In the genomic region with DNA sequence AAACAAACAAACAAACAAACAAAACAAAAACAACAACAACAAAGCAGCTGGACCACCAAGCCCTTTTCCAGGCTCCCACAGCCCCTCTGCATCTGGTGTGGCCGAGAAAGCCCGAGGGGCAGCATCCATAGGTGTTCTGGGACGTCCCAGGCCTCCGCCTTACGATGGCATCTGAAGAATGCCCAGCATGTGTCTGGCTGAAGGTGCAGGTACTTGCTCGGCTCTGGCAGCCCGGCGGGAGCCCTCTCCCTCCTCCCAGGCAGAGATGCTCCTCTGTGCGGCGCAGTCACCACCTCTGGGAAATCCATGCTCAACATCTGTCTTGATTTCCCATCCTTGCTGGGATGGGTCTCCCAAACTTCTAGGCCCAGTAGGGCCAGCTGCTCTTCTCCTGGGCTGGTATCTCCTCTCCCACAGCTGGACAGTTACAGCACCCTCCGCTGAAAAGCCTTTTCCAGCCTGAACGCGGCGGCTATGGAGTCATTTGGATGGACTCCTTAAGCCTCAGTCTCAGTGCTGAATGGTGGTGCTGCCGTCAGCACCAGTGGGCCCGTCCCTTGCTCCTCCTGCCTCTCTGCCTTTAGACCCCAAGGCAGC, we compare ENCODE assay signal across 21 cellular contexts. TPM values are rescaled to one million over a fixed set of nuclear protein-coding genes. Genes with fewer than 3 reads are reported as not detected.
DNase-seq lines count a peak whose midpoint lies in the region; ATAC-seq and TF ChIP-seq lines count a peak whose summit lies in the region.
"Had no signal": no experiment of that assay in that cellular context is flagged by ENCODE, and none has a peak within 500 bp of the region (broad histone marks: within the 10 kb centered on the region; RNA-seq: fewer than 3 reads in every experiment).

No MANE protein-coding gene starts in this region.

- no peaks in the 10 kb centered on the region for H3K36me3 Mint-ChIP-seq in natural killer cell treated with Interleukin-12 subunit alpha and Interleukin-12 subunit beta and Interleukin-15 and Interleukin-18, amount 100 ng/mL, for 72 hours
- H3K36me3 Mint-ChIP-seq in natural killer cell (no peaks in the 10 kb centered on the region), chondrocyte (ENCODE audit: low read depth) (no peaks in the 10 kb centered on the region), neural crest cell (ENCODE audit: low read depth) (no peaks in the 10 kb centered on the region)
- H3K36me3 Mint-ChIP-seq: naive thymus-derived CD8-positive, alpha-beta T cell had no signal

- DNase-seq in natural killer cell treated with Interleukin-12 subunit alpha and Interleukin-12 subunit beta and Interleukin-15 and Interleukin-18, amount 100 ng/mL, for 72 hours (ENCODE audit: low spot score) = peak; percentile 10
- DNase-seq in natural killer cell = no peak
- peak; percentile 64 for DNase-seq in chondrocyte (ENCODE audit: low spot score)
- no peak for DNase-seq in neural crest cell (ENCODE audit: low read depth, low spot score)
- DNase-seq in NAMALWA (ENCODE audit: low spot score) = no peak
- DNase-seq in DMS 273 treated with DMSO at 0.1 percent for 48 hours (lab: John Stamatoyannopoulos, UW) = no peak
- no peak for DNase-seq in pons (ENCODE audit: low spot score)
- DNase-seq: activated CD8-positive, alpha-beta T cell treated with anti-CD3 and anti-CD28 coated beads, Interleukin-2, amount 10 ng/mL, durations not matched to agents 7 days and 5 days; anterior cingulate cortex; NCI-H187; NCI-H526; OCI-M1; retina had no signal

- intact Hi-C loops in natural killer cell (cut with micrococcal nuclease) = loop anchor here (10.0 kb wide), 2 partner anchors 94 to 284 kb away; no protein-coding TSS in a partner anchor

- ATAC-seq in natural killer cell treated with Interleukin-12 subunit alpha and Interleukin-12 subunit beta and Interleukin-15 and Interleukin-18, amount 100 ng/mL, for 72 hours = no peak
- ATAC-seq in natural killer cell (no peak), HG02678 (IDR thresholded peaks at IDR 0.05; ENCODE audit: unreplicated experiment) (no peak)
- ATAC-seq: activated CD8-positive, alpha-beta T cell treated with anti-CD3 and anti-CD28 coated beads, Interleukin-2, amount 10 ng/mL, durations not matched to agents 7 days and 5 days; activated T-helper 17 cell treated with anti-CD3 and anti-CD28 coated beads, Interleukin-2, amount 50 U/mL, for 72 hours; naive thymus-derived CD8-positive, alpha-beta T cell; SK-N-SH treated with all-trans-retinoic acid at 6 μM for 48 hours had no signal

- H3K27me3 Mint-ChIP-seq in natural killer cell treated with Interleukin-12 subunit alpha and Interleukin-12 subunit beta and Interleukin-15 and Interleukin-18, amount 100 ng/mL, for 72 hours = peaks cover 12 to 23% of the 10 kb centered on the region in 2 donors
- H3K27me3 Mint-ChIP-seq in natural killer cell (ENCODE audit: low read depth in 2 of 2) = peaks cover 38 to 43% of the 10 kb centered on the region in 2 donors
- peaks cover 2% of the 10 kb centered on the region for H3K27me3 Mint-ChIP-seq in chondrocyte (ENCODE audit: low read depth)
- no peaks in the 10 kb centered on the region for H3K27me3 Mint-ChIP-seq in neural crest cell (ENCODE audit: low read depth)

- TF ChIP-seq CTCF in natural killer cell (IDR thresholded peaks at IDR 0.05) (no peak), chondrocyte (IDR thresholded peaks at IDR 0.05) (no peak), neural crest cell (conservative IDR thresholded peaks at IDR 0.05) (no peak)

- H3K4me1 Mint-ChIP-seq in natural killer cell treated with Interleukin-12 subunit alpha and Interleukin-12 subunit beta and Interleukin-15 and Interleukin-18, amount 100 ng/mL, for 72 hours (ENCODE audit: low read depth in 2 of 2) = peaks cover 6 to 10% of the 10 kb centered on the region in 2 donors
- peaks cover 6 to 12% of the 10 kb centered on the region in 2 donors for H3K4me1 Mint-ChIP-seq in natural killer cell
- peaks cover 15% of the 10 kb centered on the region for H3K4me1 Mint-ChIP-seq in chondrocyte (ENCODE audit: low read depth)
- peaks cover 11% of the 10 kb centered on the region for H3K4me1 Mint-ChIP-seq in neural crest cell
- H3K4me1 Mint-ChIP-seq: activated T-helper 17 cell treated with anti-CD3 and anti-CD28 coated beads, Interleukin-2, amount 50 U/mL, for 72 hours had no signal

- H3K4me3 Mint-ChIP-seq in natural killer cell treated with Interleukin-12 subunit alpha and Interleukin-12 subunit beta and Interleukin-15 and Interleukin-18, amount 100 ng/mL, for 72 hours = no peak overlapping the region
- H3K4me3 Mint-ChIP-seq in natural killer cell (no peak overlapping the region), chondrocyte (ENCODE audit: unreplicated experiment) (no peak overlapping the region), neural crest cell (no peak overlapping the region)
- H3K4me3 Mint-ChIP-seq: activated CD8-positive, alpha-beta T cell treated with anti-CD3 and anti-CD28 coated beads, Interleukin-2, amount 10 ng/mL, durations not matched to agents 7 days and 5 days; activated T-helper 17 cell treated with anti-CD3 and anti-CD28 coated beads, Interleukin-2, amount 50 U/mL, for 72 hours; naive thymus-derived CD8-positive, alpha-beta T cell had no signal

- no peaks in the 10 kb centered on the region for H3K9me3 Mint-ChIP-seq in natural killer cell treated with Interleukin-12 subunit alpha and Interleukin-12 subunit beta and Interleukin-15 and Interleukin-18, amount 100 ng/mL, for 72 hours
- H3K9me3 Mint-ChIP-seq in natural killer cell (no peaks in the 10 kb centered on the region), chondrocyte (ENCODE audit: low read depth) (no peaks in the 10 kb centered on the region), neural crest cell (no peaks in the 10 kb centered on the region)
- H3K9me3 Mint-ChIP-seq: activated T-helper 17 cell treated with anti-CD3 and anti-CD28 coated beads, Interleukin-2, amount 50 U/mL, for 72 hours; naive thymus-derived CD8-positive, alpha-beta T cell had no signal

- no peak overlapping the region for H3K27ac Mint-ChIP-seq in natural killer cell treated with Interleukin-12 subunit alpha and Interleukin-12 subunit beta and Interleukin-15 and Interleukin-18, amount 100 ng/mL, for 72 hours
- H3K27ac Mint-ChIP-seq in natural killer cell (no peak overlapping the region), chondrocyte (ENCODE audit: unreplicated experiment) (no peak overlapping the region), neural crest cell (ENCODE audit: unreplicated experiment) (peak overlapping the region; percentile 83)
- H3K27ac Mint-ChIP-seq: activated CD8-positive, alpha-beta T cell treated with anti-CD3 and anti-CD28 coated beads, Interleukin-2, amount 10 ng/mL, durations not matched to agents 7 days and 5 days; activated T-helper 17 cell treated with anti-CD3 and anti-CD28 coated beads, Interleukin-2, amount 50 U/mL, for 72 hours; naive thymus-derived CD8-positive, alpha-beta T cell had no signal

RNA-seq across cellular contexts. Expression of a gene that starts 4.3 kb away (rescaled TPM):
- not detected for total RNA-seq in natural killer cell treated with Interleukin-12 subunit alpha and Interleukin-12 subunit beta and Interleukin-15 and Interleukin-18, amount 100 ng/mL, for 72 hours
- total RNA-seq in natural killer cell = not detected
- not detected in 3 replicates for total RNA-seq in chondrocyte
- not detected in 2 replicates for total RNA-seq in neural crest cell
- total RNA-seq: activated CD8-positive, alpha-beta T cell treated with anti-CD3 and anti-CD28 coated beads, Interleukin-2, amount 10 ng/mL, durations not matched to agents 7 days and 5 days; activated T-helper 17 cell treated with anti-CD3 and anti-CD28 coated beads, Interleukin-2, amount 50 U/mL, for 72 hours; fibroblast of villous mesenchyme; H4; HT1080; M059J; naive thymus-derived CD8-positive, alpha-beta T cell had no signal

Comparison
In these comparisons a context has a peak if more than half of its experiments do, and no peak if none do; other contexts are left out.
1. DNase-seq: peak in natural killer cell treated with Interleukin-12 subunit alpha and Interleukin-12 subunit beta and Interleukin-15 and Interleukin-18, amount 100 ng/mL, for 72 hours (single experiment) and chondrocyte (single experiment); none in natural killer cell (single experiment), neural crest cell (single experiment), NAMALWA (single experiment), DMS 273 treated with DMSO at 0.1 percent for 48 hours (single experiment) and pons (single experiment).